22 cellular contexts compared by ENCODE assay signal in the genomic region with DNA sequence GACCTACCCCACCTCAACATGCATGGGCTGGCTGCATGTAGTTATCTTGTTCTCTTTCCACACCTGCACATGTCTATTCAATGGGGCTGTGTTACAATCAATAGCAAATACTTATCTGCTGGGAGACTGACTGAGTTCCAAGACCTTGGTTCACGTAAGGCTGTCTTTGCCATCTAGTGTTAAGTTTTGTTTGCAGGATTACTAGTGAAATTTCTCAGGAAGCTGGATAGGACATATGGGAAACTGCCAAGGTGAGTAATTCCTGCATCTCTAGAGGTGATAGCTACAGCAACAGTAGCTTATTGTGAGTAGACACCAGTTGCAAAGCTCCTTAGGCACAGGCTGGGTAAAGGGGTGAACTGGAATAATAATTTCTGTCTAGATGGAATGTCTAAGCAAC.
"Had no signal": no experiment of that assay in that cellular context is flagged by ENCODE, and none has a peak within 500 bp of the region (broad histone marks: within the 10 kb centered on the region; RNA-seq: fewer than 3 reads in every experiment).

No MANE protein-coding gene starts in this region.

- H3K9me3 ChIP-seq: right lobe of liver, suprapubic skin, thyroid gland had no signal

- FAIRE-seq: keratinocyte, urothelium cell line had no signal

- H3K27ac ChIP-seq: dorsolateral prefrontal cortex, esophagus muscularis mucosa, foreskin keratinocyte, psoas muscle, right lobe of liver, suprapubic skin, thyroid gland had no signal

- H3K27ac Mint-ChIP-seq: immature natural killer cell; naive thymus-derived CD4-positive, alpha-beta T cell; nephron progenitor cell; stimulated activated effector memory CD8-positive, alpha-beta T cell treated with anti-CD3 and anti-CD28 coated beads, Interleukin-12 subunit alpha, Interleukin-12 subunit beta, amount 100 ng/mL, for 72 hours; type B pancreatic cell had no signal

- DNase-seq: cortex of kidney; dorsolateral prefrontal cortex; effector CD8-positive, alpha-beta T cell; immature natural killer cell; left cardiac atrium; left ventricle myocardium superior; naive thymus-derived CD4-positive, alpha-beta T cell; nephron progenitor cell; psoas muscle; retina; right lobe of liver; stimulated activated CD4-positive, alpha-beta T cell treated with anti-CD3 and anti-CD28 coated beads, Interleukin-4, amount 100 ng/mL, for 1 hour; stimulated activated CD8-positive, alpha-beta memory T cell treated with anti-CD3 and anti-CD28 coated beads, Interleukin-4, amount 100 ng/mL, for 48 hours; stimulated activated naive CD8-positive, alpha-beta T cell treated with anti-CD3 and anti-CD28 coated beads, Interleukin-15, Interleukin-2, amounts not matched to agents 100 U/mL and 50 U/mL, for 24 hours; thyroid gland had no signal

- H3K4me3 Mint-ChIP-seq: immature natural killer cell; naive thymus-derived CD4-positive, alpha-beta T cell; nephron progenitor cell; stimulated activated effector memory CD8-positive, alpha-beta T cell treated with anti-CD3 and anti-CD28 coated beads, Interleukin-12 subunit alpha, Interleukin-12 subunit beta, amount 100 ng/mL, for 72 hours; type B pancreatic cell had no signal

- H3K36me3 ChIP-seq: esophagus muscularis mucosa, right lobe of liver, suprapubic skin, thyroid gland had no signal

- ATAC-seq: foreskin keratinocyte; left cardiac atrium; left ventricle myocardium superior; naive thymus-derived CD4-positive, alpha-beta T cell; psoas muscle; stimulated activated effector memory CD8-positive, alpha-beta T cell treated with anti-CD3 and anti-CD28 coated beads, Interleukin-12 subunit alpha, Interleukin-12 subunit beta, amount 100 ng/mL, for 72 hours; stimulated activated naive CD8-positive, alpha-beta T cell treated with anti-CD3 and anti-CD28 coated beads, Interleukin-15, Interleukin-2, amounts not matched to agents 100 U/mL and 50 U/mL, for 24 hours had no signal

- H3K4me1 ChIP-seq: esophagus muscularis mucosa, foreskin keratinocyte, psoas muscle, right lobe of liver, suprapubic skin, thyroid gland had no signal

- H3K4me3 ChIP-seq: dorsolateral prefrontal cortex, esophagus muscularis mucosa, psoas muscle, right lobe of liver, suprapubic skin, thyroid gland had no signal

- H3K27me3 Mint-ChIP-seq: naive thymus-derived CD4-positive, alpha-beta T cell; type B pancreatic cell had no signal

- H3K4me1 Mint-ChIP-seq: immature natural killer cell; stimulated activated effector memory CD8-positive, alpha-beta T cell treated with anti-CD3 and anti-CD28 coated beads, Interleukin-12 subunit alpha, Interleukin-12 subunit beta, amount 100 ng/mL, for 72 hours had no signal

- H3K9me3 Mint-ChIP-seq: stimulated activated effector memory CD8-positive, alpha-beta T cell treated with anti-CD3 and anti-CD28 coated beads, Interleukin-12 subunit alpha, Interleukin-12 subunit beta, amount 100 ng/mL, for 72 hours; type B pancreatic cell had no signal

- H3K27me3 ChIP-seq: esophagus muscularis mucosa, foreskin keratinocyte, right lobe of liver, suprapubic skin, thyroid gland had no signal

- H3K36me3 Mint-ChIP-seq: stimulated activated effector memory CD8-positive, alpha-beta T cell treated with anti-CD3 and anti-CD28 coated beads, Interleukin-12 subunit alpha, Interleukin-12 subunit beta, amount 100 ng/mL, for 72 hours had no signal
